ENCODE assay signal across 8 cellular contexts in genomic region chr2:54570321-54570881, GRCh38.
DNase-seq lines count a peak whose midpoint lies in the region; ATAC-seq and TF ChIP-seq lines count a peak whose summit lies in the region.

No MANE protein-coding gene starts in this region.

- H3K4me1 Mint-ChIP-seq in Caco-2 (ENCODE audit: low read depth, unreplicated experiment) (peaks cover 73% of the 10 kb centered on the region), endodermal cell (peaks cover 55% of the 10 kb centered on the region)

- CTCF ChIA-PET in Caco-2 (lab: Charles Lee) = interaction anchor here (0.7 kb wide), 2 partner anchors 9 to 127 kb away, joined by 3 to 6 read pairs; no protein-coding TSS in a partner anchor
- CTCF ChIA-PET in OCI-LY7 (lab: Charles Lee; ENCODE audit: unreplicated experiment) = interaction anchor here (1.1 kb wide), 1 partner anchor 10 kb away, joined by 3 read pairs; no protein-coding TSS in a partner anchor

- ATAC-seq in GM18868 (IDR thresholded peaks at IDR 0.05; ENCODE audit: unreplicated experiment) (no peak), GM21515 (IDR thresholded peaks at IDR 0.05; ENCODE audit: unreplicated experiment) (no peak), GM21619 (IDR thresholded peaks at IDR 0.05; ENCODE audit: unreplicated experiment) (no peak)

- no peak overlapping the region for H2AFZ ChIP-seq in OCI-LY7 (ENCODE audit: low read length)
- no peak overlapping the region for H2AFZ ChIP-seq in osteoblast (ENCODE audit: low read length)

- peak overlapping the region; percentile 67 for H3K4me3 Mint-ChIP-seq in Caco-2 (ENCODE audit: unreplicated experiment)
- H3K4me3 Mint-ChIP-seq in endodermal cell = no peak overlapping the region

- H3K9me3 ChIP-seq in Caco-2 = no peaks in the 10 kb centered on the region
- no peaks in the 10 kb centered on the region for H3K9me3 ChIP-seq in OCI-LY7 (ENCODE audit: low read length)
- no peaks in the 10 kb centered on the region for H3K9me3 ChIP-seq in endodermal cell (ENCODE audit: control insufficient read depth, low read length)
- no peaks in the 10 kb centered on the region for H3K9me3 ChIP-seq in osteoblast (ENCODE audit: low read depth, low read length)

- DNase-seq in Caco-2 = no peak
- peak; percentile 32 for DNase-seq in OCI-LY7 (ENCODE audit: low spot score)
- no peak for DNase-seq in endodermal cell
- DNase-seq in osteoblast (ENCODE audit: insufficient read length, low spot score, missing footprints) = no peak
- DNase-seq in iPS-NIHi7 (ENCODE audit: extremely low spot score) = no peak

- no peaks in the 10 kb centered on the region for H3K9me2 ChIP-seq in OCI-LY7 (ENCODE audit: insufficient read depth, low read length)

- H3K4me1 ChIP-seq in Caco-2 = peaks cover 87% of the 10 kb centered on the region
- peaks cover 94% of the 10 kb centered on the region for H3K4me1 ChIP-seq in OCI-LY7 (ENCODE audit: insufficient read depth, low read length, poor library complexity, severe bottlenecking)
- H3K4me1 ChIP-seq in endodermal cell (ENCODE audit: control insufficient read depth, insufficient read depth, low read length) = peaks cover 30% of the 10 kb centered on the region
- H3K4me1 ChIP-seq in osteoblast (ENCODE audit: insufficient read depth, low read length) = peaks cover 62% of the 10 kb centered on the region

- H3K27ac Mint-ChIP-seq in Caco-2 (ENCODE audit: unreplicated experiment) (peak overlapping the region; percentile 99), endodermal cell (peak overlapping the region; percentile 22)

- H3K27ac ChIP-seq in OCI-LY7 (ENCODE audit: low read depth, low read length, poor library complexity, severe bottlenecking) (peak overlapping the region; percentile 87), endodermal cell (ENCODE audit: low read depth, low read length) (peak overlapping the region; percentile 44), osteoblast (ENCODE audit: low read depth, low read length) (peak overlapping the region; percentile 99)

- H3K79me2 ChIP-seq in OCI-LY7 (ENCODE audit: insufficient read depth, low read depth, low read length) = peaks cover 100% of the 10 kb centered on the region
- H3K79me2 ChIP-seq in osteoblast (ENCODE audit: insufficient read depth, low read length) = peaks cover 78% of the 10 kb centered on the region

- TF ChIP-seq CTCF in Caco-2 (IDR thresholded peaks at IDR 0.05; ENCODE audit: insufficient read depth in 1 of 2, low read depth in 1 of 2, low read length in 1 of 2, severe bottlenecking in 1 of 2, unreplicated experiment in 1 of 2) = no peak
- TF ChIP-seq CTCF in OCI-LY7 (conservative IDR thresholded peaks at IDR 0.05; ENCODE audit: low read length) = no peak
- no peak for TF ChIP-seq CTCF in endodermal cell (conservative IDR thresholded peaks at IDR 0.05)
- no peak for TF ChIP-seq CTCF in osteoblast (IDR thresholded peaks at IDR 0.05; ENCODE audit: extremely low read depth, low read depth, low read length)

- POLR2A ChIA-PET in Caco-2 (lab: Charles Lee) (no interaction called here), OCI-LY7 (lab: Charles Lee) (interaction anchor here (0.5 to 5.8 kb wide), 10 partner anchors 8 to 478 kb away, joined by 3 to 56 read pairs (median 4); no protein-coding TSS in a partner anchor)

- peaks cover 77% of the 10 kb centered on the region for H3K36me3 Mint-ChIP-seq in Caco-2 (ENCODE audit: insufficient read depth, unreplicated experiment)
- peaks cover 16% of the 10 kb centered on the region for H3K36me3 Mint-ChIP-seq in endodermal cell (ENCODE audit: low read depth)

- H3K4me2 ChIP-seq in OCI-LY7 (ENCODE audit: low read length) (peak overlapping the region; percentile 73), osteoblast (ENCODE audit: insufficient read depth, low read length) (peak overlapping the region; percentile 78)

- no peak overlapping the region for H3K9ac ChIP-seq in endodermal cell (ENCODE audit: extremely low read depth, low read length, poor library complexity, severe bottlenecking)

- H3K27me3 ChIP-seq in Caco-2 (replicated peaks; ENCODE audit: control insufficient read depth, insufficient read depth, low read length) (no peaks in the 10 kb centered on the region), endodermal cell (ENCODE audit: control insufficient read depth, insufficient read depth, low read length, poor library complexity, severe bottlenecking) (no peaks in the 10 kb centered on the region), osteoblast (ENCODE audit: insufficient read depth, low read length) (no peaks in the 10 kb centered on the region)

- H3K27me3 Mint-ChIP-seq in Caco-2 (ENCODE audit: insufficient read depth, unreplicated experiment) (no peaks in the 10 kb centered on the region), endodermal cell (ENCODE audit: insufficient read depth) (no peaks in the 10 kb centered on the region)

- no peak overlapping the region for H3K4me3 ChIP-seq in Caco-2 (ENCODE audit: low read depth, low read length)
- peak overlapping the region; percentile 51 for H3K4me3 ChIP-seq in OCI-LY7 (ENCODE audit: low read depth, low read length, poor library complexity, severe bottlenecking)
- H3K4me3 ChIP-seq in endodermal cell (ENCODE audit: low read length) = no peak overlapping the region
- H3K4me3 ChIP-seq in osteoblast (ENCODE audit: insufficient read depth, low read length) = no peak overlapping the region

- WGBS in endodermal cell (ENCODE audit: insufficient coverage in 1 of 2, insufficient read length in 1 of 2), 2 experiments = 88 to 94% methylated on average over 4 to 5 of the region's 5 CpGs

- intact Hi-C loops in Caco-2 (cut with micrococcal nuclease; ENCODE audit: unreplicated experiment) = loop anchor here (5.0 to 10.0 kb wide), 2 partner anchors 477 to 596 kb away; partner anchors contain the start of gene PSME4
- intact Hi-C loops in OCI-LY7 (cut with micrococcal nuclease; ENCODE audit: unreplicated experiment) = loop anchor here (1.0 to 5.0 kb wide), 3 partner anchors 10 to 217 kb away; no protein-coding TSS in a partner anchor

- H3K36me3 ChIP-seq in Caco-2 (ENCODE audit: control insufficient read depth, insufficient read depth, low read length) (peaks cover 1% of the 10 kb centered on the region; the same call in 1 of the 2 replicates), OCI-LY7 (ENCODE audit: insufficient read depth, low read length) (0 out of 2 replicates have a peak, but pooled peaks cover 3% of the 10 kb centered on the region), endodermal cell (ENCODE audit: control insufficient read depth, insufficient read depth, low read length) (peaks cover 11% of the 10 kb centered on the region), osteoblast (ENCODE audit: insufficient read depth, low read length) (no peaks in the 10 kb centered on the region)

- H4K20me1 ChIP-seq in OCI-LY7 (ENCODE audit: insufficient read depth, low read length) (no peaks in the 10 kb centered on the region), osteoblast (ENCODE audit: insufficient read depth, low read length) (no peaks in the 10 kb centered on the region)

- TSS peak; percentile 3 for BruUV-seq in Caco-2 (replicated peaks; lab: Mats Ljungman, UMichigan)
- BruUV-seq in OCI-LY7 (replicated peaks; lab: Mats Ljungman, UMichigan) = TSS peak; percentile 86

- H3K9me3 Mint-ChIP-seq in Caco-2 (ENCODE audit: unreplicated experiment) (no peaks in the 10 kb centered on the region), endodermal cell (no peaks in the 10 kb centered on the region)

Comparison
In these comparisons a context has a peak if more than half of its experiments do, and no peak if none do; other contexts are left out.
1. H3K27ac ChIP-seq: peak in every context shown above with its lines; median percentile 99 in osteoblast; 87 in OCI-LY7; 44 in endodermal cell.